In genomic region chr10:70733051-70733450, GRCh38 we compare ENCODE assay signal across 24 cellular contexts. TPM values are rescaled to one million over a fixed set of nuclear protein-coding genes. Genes with fewer than 3 reads are reported as not detected.
"Had no signal": no experiment of that assay in that cellular context is flagged by ENCODE, and none has a peak within 500 bp of the region (broad histone marks: within the 10 kb centered on the region; RNA-seq: fewer than 3 reads in every experiment).

No MANE protein-coding gene starts in this region.

- H3K9me3 ChIP-seq: colonic mucosa, esophagus muscularis mucosa, sigmoid colon, thoracic aorta, upper lobe of left lung had no signal

- H3K36me3 Mint-ChIP-seq: activated CD8-positive, alpha-beta memory T cell treated with anti-CD3 and anti-CD28 coated beads, Interleukin-2, amount 10 ng/mL, durations not matched to agents 7 days and 5 days; natural killer cell treated with Interleukin-12 subunit alpha and Interleukin-12 subunit beta and Interleukin-15 and Interleukin-18, amount 100 ng/mL, for 72 hours; stimulated activated memory B cell treated with anti-CD40 and anti-IgM and Interleukin-4, amounts not matched to agents 10 μg/mL and 1 μg/mL and 100 μg/mL, for 72 hours; T-cell; WTC11 had no signal

- H3K4me3 ChIP-seq: colonic mucosa, esophagus muscularis mucosa, lung, sigmoid colon, thoracic aorta, upper lobe of left lung had no signal

- H3K27ac ChIP-seq: colonic mucosa, esophagus muscularis mucosa, parathyroid adenoma, sigmoid colon, thoracic aorta, upper lobe of left lung had no signal

- H3K27me3 Mint-ChIP-seq: activated CD4-positive, alpha-beta memory T cell treated with anti-CD3 and anti-CD28 coated beads, Interleukin-2, amount 10 ng/mL, durations not matched to agents 7 days and 5 days; activated CD8-positive, alpha-beta memory T cell treated with anti-CD3 and anti-CD28 coated beads, Interleukin-2, amount 10 ng/mL, durations not matched to agents 7 days and 5 days; activated T-helper 17 cell treated with anti-CD3 and anti-CD28 coated beads, Interleukin-2, amount 50 U/mL, for 72 hours; central memory CD8-positive, alpha-beta T cell; natural killer cell treated with Interleukin-12 subunit alpha and Interleukin-12 subunit beta and Interleukin-15 and Interleukin-18, amount 100 ng/mL, for 72 hours; T-cell had no signal

- DNase-seq: activated CD4-positive, alpha-beta memory T cell treated with anti-CD3 and anti-CD28 coated beads, Interleukin-2, amount 10 ng/mL, durations not matched to agents 7 days and 5 days; activated CD4-positive, alpha-beta T cell treated with anti-CD3 and anti-CD28 coated beads for 4 hours; activated CD8-positive, alpha-beta memory T cell treated with anti-CD3 and anti-CD28 coated beads, Interleukin-2, amount 10 ng/mL, durations not matched to agents 7 days and 5 days; activated naive CD4-positive, alpha-beta T cell treated with Interleukin-2 at 50 U/mL for 16 hours; aorta; colonic mucosa; hypothalamus; islet precursor cell; sigmoid colon; stimulated activated CD4-positive, alpha-beta T cell treated with anti-CD3 and anti-CD28 coated beads, Interleukin-4, amount 100 ng/mL, for 24 hours; T-cell; upper lobe of left lung had no signal

- H3K27ac Mint-ChIP-seq: activated CD4-positive, alpha-beta memory T cell treated with anti-CD3 and anti-CD28 coated beads, Interleukin-2, amount 10 ng/mL, durations not matched to agents 7 days and 5 days; activated CD8-positive, alpha-beta memory T cell treated with anti-CD3 and anti-CD28 coated beads, Interleukin-2, amount 10 ng/mL, durations not matched to agents 7 days and 5 days; activated T-helper 17 cell treated with anti-CD3 and anti-CD28 coated beads, Interleukin-2, amount 50 U/mL, for 72 hours; stimulated activated memory B cell treated with anti-CD40 and anti-IgM and Interleukin-4, amounts not matched to agents 10 μg/mL and 1 μg/mL and 100 μg/mL, for 72 hours; T-cell had no signal

- H3K9me3 Mint-ChIP-seq: activated CD4-positive, alpha-beta memory T cell treated with anti-CD3 and anti-CD28 coated beads, Interleukin-2, amount 10 ng/mL, durations not matched to agents 7 days and 5 days; activated T-helper 17 cell treated with anti-CD3 and anti-CD28 coated beads, Interleukin-2, amount 50 U/mL, for 72 hours; central memory CD8-positive, alpha-beta T cell; natural killer cell treated with Interleukin-12 subunit alpha and Interleukin-12 subunit beta and Interleukin-15 and Interleukin-18, amount 100 ng/mL, for 72 hours; stimulated activated memory B cell treated with anti-CD40 and anti-IgM and Interleukin-4, amounts not matched to agents 10 μg/mL and 1 μg/mL and 100 μg/mL, for 72 hours; T-cell; WTC11 had no signal

- H3K27me3 ChIP-seq: colonic mucosa, esophagus muscularis mucosa, upper lobe of left lung had no signal

- H3K4me3 Mint-ChIP-seq: activated CD4-positive, alpha-beta memory T cell treated with anti-CD3 and anti-CD28 coated beads, Interleukin-2, amount 10 ng/mL, durations not matched to agents 7 days and 5 days; activated CD8-positive, alpha-beta memory T cell treated with anti-CD3 and anti-CD28 coated beads, Interleukin-2, amount 10 ng/mL, durations not matched to agents 7 days and 5 days; activated T-helper 17 cell treated with anti-CD3 and anti-CD28 coated beads, Interleukin-2, amount 50 U/mL, for 72 hours; central memory CD8-positive, alpha-beta T cell; natural killer cell treated with Interleukin-12 subunit alpha and Interleukin-12 subunit beta and Interleukin-15 and Interleukin-18, amount 100 ng/mL, for 72 hours; stimulated activated memory B cell treated with anti-CD40 and anti-IgM and Interleukin-4, amounts not matched to agents 10 μg/mL and 1 μg/mL and 100 μg/mL, for 72 hours; T-cell; WTC11 had no signal

- H3K4me1 Mint-ChIP-seq: activated CD4-positive, alpha-beta memory T cell treated with anti-CD3 and anti-CD28 coated beads, Interleukin-2, amount 10 ng/mL, durations not matched to agents 7 days and 5 days; activated CD8-positive, alpha-beta memory T cell treated with anti-CD3 and anti-CD28 coated beads, Interleukin-2, amount 10 ng/mL, durations not matched to agents 7 days and 5 days; activated T-helper 17 cell treated with anti-CD3 and anti-CD28 coated beads, Interleukin-2, amount 50 U/mL, for 72 hours; central memory CD8-positive, alpha-beta T cell; stimulated activated memory B cell treated with anti-CD40 and anti-IgM and Interleukin-4, amounts not matched to agents 10 μg/mL and 1 μg/mL and 100 μg/mL, for 72 hours; T-cell had no signal

- ATAC-seq: activated CD8-positive, alpha-beta memory T cell treated with anti-CD3 and anti-CD28 coated beads, Interleukin-2, amount 10 ng/mL, durations not matched to agents 7 days and 5 days; activated T-helper 17 cell treated with anti-CD3 and anti-CD28 coated beads, Interleukin-2, amount 50 U/mL, for 72 hours; left lobe of liver; natural killer cell treated with Interleukin-12 subunit alpha and Interleukin-12 subunit beta and Interleukin-15 and Interleukin-18, amount 100 ng/mL, for 72 hours; stimulated activated memory B cell treated with anti-CD40 and anti-IgM and Interleukin-4, amounts not matched to agents 10 μg/mL and 1 μg/mL and 100 μg/mL, for 72 hours; WTC11 had no signal

RNA-seq across cellular contexts. Expression of gene TBATA, which starts 52.1 kb away (rescaled TPM):
- total RNA-seq: activated CD4-positive, alpha-beta memory T cell treated with anti-CD3 and anti-CD28 coated beads, Interleukin-2, amount 10 ng/mL, durations not matched to agents 7 days and 5 days; activated CD8-positive, alpha-beta memory T cell treated with anti-CD3 and anti-CD28 coated beads, Interleukin-2, amount 10 ng/mL, durations not matched to agents 7 days and 5 days; activated T-helper 17 cell treated with anti-CD3 and anti-CD28 coated beads, Interleukin-2, amount 50 U/mL, for 72 hours; aorta; colonic mucosa; esophagus muscularis mucosa; frontal cortex; left lobe of liver; lung; natural killer cell treated with Interleukin-12 subunit alpha and Interleukin-12 subunit beta and Interleukin-15 and Interleukin-18, amount 100 ng/mL, for 72 hours; renal cortical epithelial cell; sigmoid colon; T-cell; thoracic aorta; upper lobe of left lung; WTC11 had no signal
- polyA plus RNA-seq: aorta, lung, sigmoid colon had no signal
